Comparison of ENCODE assay signal across 1 cellular context in the genomic region with DNA sequence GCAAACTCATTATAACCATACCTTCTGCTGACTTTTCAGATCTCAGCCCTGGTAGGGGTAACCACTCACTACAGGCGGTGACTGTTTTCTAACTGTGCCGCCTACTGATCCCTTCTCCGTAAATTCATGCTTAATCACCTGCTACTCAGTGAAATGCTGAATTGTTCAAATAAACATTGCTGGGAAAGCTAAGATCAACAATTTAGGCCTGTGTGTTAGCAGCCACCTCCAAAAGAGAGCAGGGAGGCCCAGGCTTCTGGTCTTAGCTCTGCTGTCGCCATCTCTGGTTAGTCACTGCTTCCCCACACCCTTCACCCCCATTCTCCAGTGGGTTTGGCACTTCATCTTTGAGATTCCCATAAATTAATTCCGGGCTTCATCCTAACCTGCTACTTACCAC.
TF ChIP-seq lines count a peak whose summit lies in the region.

No MANE protein-coding gene starts in this region.

TF ChIP-seq in HEK293T, 16 proteins besides CTCF, POLR2A, EP300 and RAD21:
- TF ChIP-seq FOXM1 (IDR thresholded peaks at IDR 0.05; ENCODE audit: borderline replicate concordance) (no peak), BHLHE40 (IDR thresholded peaks at IDR 0.05; ENCODE audit: borderline replicate concordance) (no peak), ZNF384 (IDR thresholded peaks at IDR 0.05) (no peak), HDGF (IDR thresholded peaks at IDR 0.05; ENCODE audit: borderline replicate concordance) (no peak)
